In genomic region chr1:51268675-51269033, GRCh38 we compare ENCODE assay signal across 11 cellular contexts. TPM values are rescaled to one million over a fixed set of nuclear protein-coding genes. Genes with fewer than 3 reads are reported as not detected.
DNase-seq lines count a peak whose midpoint lies in the region; ATAC-seq, FAIRE-seq and TF ChIP-seq lines count a peak whose summit lies in the region.
"Had no signal": no experiment of that assay in that cellular context is flagged by ENCODE, and none has a peak within 500 bp of the region (broad histone marks: within the 10 kb centered on the region; RNA-seq: fewer than 3 reads in every experiment).

No MANE protein-coding gene starts in this region.

- TF ChIP-seq CTCF in activated CD8-positive, alpha-beta T cell treated with anti-CD3 and anti-CD28 coated beads for 36 hours (IDR thresholded peaks at IDR 0.05) = no peak

- peaks cover 43% of the 10 kb centered on the region for H3K4me1 Mint-ChIP-seq in activated CD8-positive, alpha-beta T cell treated with anti-CD3 and anti-CD28 coated beads for 36 hours (ENCODE audit: low read depth)

- H3K4me3 Mint-ChIP-seq in activated CD8-positive, alpha-beta T cell treated with anti-CD3 and anti-CD28 coated beads for 36 hours = no peak overlapping the region

- no peak for TF ChIP-seq POLR2A in GM18505 (IDR thresholded peaks at IDR 0.05; ENCODE audit: borderline replicate concordance, extremely low read depth, insufficient read depth, insufficient read length)
- no peak for TF ChIP-seq POLR2A in H54 (IDR thresholded peaks at IDR 0.05; ENCODE audit: low read depth, low read length)

- peak; percentile 70 for FAIRE-seq in H54 (lab: Jason Lieb, UNC)

- peaks cover 19% of the 10 kb centered on the region for H3K36me3 Mint-ChIP-seq in activated CD8-positive, alpha-beta T cell treated with anti-CD3 and anti-CD28 coated beads for 36 hours (ENCODE audit: low read depth)

- peak overlapping the region; percentile 77 for H3K27ac Mint-ChIP-seq in activated CD8-positive, alpha-beta T cell treated with anti-CD3 and anti-CD28 coated beads for 36 hours

- ATAC-seq in GM18505 (IDR thresholded peaks at IDR 0.05; ENCODE audit: unreplicated experiment) = peak; percentile 35
- ATAC-seq in activated CD8-positive, alpha-beta T cell treated with anti-CD3 and anti-CD28 coated beads for 36 hours = no peak
- no peak for ATAC-seq in GM18873 (IDR thresholded peaks at IDR 0.05; ENCODE audit: low FRiP score, unreplicated experiment)
- ATAC-seq: esophagus mucosa had no signal

- intact Hi-C loops in activated CD8-positive, alpha-beta T cell treated with anti-CD3 and anti-CD28 coated beads for 36 hours (cut with micrococcal nuclease) = no loop called here

- POLR2A ChIA-PET in activated CD8-positive, alpha-beta T cell treated with anti-CD3 and anti-CD28 coated beads for 36 hours (lab: Charles Lee) = no interaction called here

- CTCF ChIA-PET in activated CD8-positive, alpha-beta T cell treated with anti-CD3 and anti-CD28 coated beads for 36 hours (lab: Charles Lee) = interaction anchor here (0.9 to 3.8 kb wide), 4 partner anchors 13 to 80 kb away, joined by 5 to 25 read pairs (median 6); no protein-coding TSS in a partner anchor

- no peak for DNase-seq in H54 (ENCODE audit: insufficient read length, low spot score)
- DNase-seq in activated CD8-positive, alpha-beta T cell treated with anti-CD3 and anti-CD28 coated beads for 36 hours = no peak
- peak; percentile 45 for DNase-seq in myocyte (ENCODE audit: low read depth)
- no peak for DNase-seq in amygdala (lab: John Stamatoyannopoulos, UW)
- no peak for DNase-seq in central memory CD4-positive, alpha-beta T cell
- no peak for DNase-seq in activated CD4-positive, CD25-positive, alpha-beta regulatory T cell (lab: John Stamatoyannopoulos, UW)
- DNase-seq: activated T-cell treated with anti-CD3 and anti-CD28 coated beads, Interleukin-2, amount 50 U/mL, for 1 hour; RPMI8226 had no signal

- no peaks in the 10 kb centered on the region for H3K27me3 Mint-ChIP-seq in activated CD8-positive, alpha-beta T cell treated with anti-CD3 and anti-CD28 coated beads for 36 hours

- H3K9me3 Mint-ChIP-seq in activated CD8-positive, alpha-beta T cell treated with anti-CD3 and anti-CD28 coated beads for 36 hours = no peaks in the 10 kb centered on the region

RNA-seq across cellular contexts. Expression of gene RNF11, which starts 32.6 kb away (rescaled TPM):
- total RNA-seq in activated CD8-positive, alpha-beta T cell treated with anti-CD3 and anti-CD28 coated beads for 36 hours = 10 to 100 TPM; 21.5 to 22.6 TPM
- total RNA-seq in myocyte = 193 and 226 TPM in 2 replicates
- polyA plus RNA-seq in myocyte (2012) = 215 TPM
